Comparison of ENCODE assay signal across 20 cellular contexts in genomic region chr15:80926126-80926525, GRCh38.
"Had no signal": no experiment of that assay in that cellular context is flagged by ENCODE, and none has a peak within 500 bp of the region (broad histone marks: within the 10 kb centered on the region; RNA-seq: fewer than 3 reads in every experiment).

No MANE protein-coding gene starts in this region.

- DNase-seq: activated CD4-positive, alpha-beta memory T cell treated with anti-CD3 and anti-CD28 coated beads, Interleukin-2, amount 10 ng/mL, durations not matched to agents 7 days and 5 days; activated CD4-positive, alpha-beta T cell treated with anti-CD3 and anti-CD28 coated beads, Interleukin-2, amount 10 ng/mL, durations not matched to agents 24 days and 14 days; activated effector memory CD4-positive, alpha-beta T cell treated with Interleukin-2 at 50 U/mL for 16 hours; activated T-cell treated with anti-CD3 and anti-CD28 coated beads, Interleukin-2, amount 50 U/mL, for 72 hours; central memory CD4-positive, alpha-beta T cell; colonic mucosa; heart left ventricle; islet precursor cell; left cardiac atrium; mesenchymal stem cell; naive B cell; nucleus accumbens; sigmoid colon; stimulated activated CD4-positive, alpha-beta T cell treated with anti-CD3 and anti-CD28 coated beads, Interleukin-4, amount 100 ng/mL, for 4 hours; stimulated activated naive CD8-positive, alpha-beta T cell treated with anti-CD3 and anti-CD28 coated beads, Interleukin-15, Interleukin-2, amounts not matched to agents 100 U/mL and 50 U/mL, for 24 hours; T-helper 2 cell had no signal

- H3K27me3 ChIP-seq: colonic mucosa, esophagus muscularis mucosa, heart left ventricle, sigmoid colon, upper lobe of left lung had no signal

- H3K4me1 ChIP-seq: colonic mucosa, esophagus muscularis mucosa, heart left ventricle, sigmoid colon, upper lobe of left lung had no signal

- H3K36me3 ChIP-seq: colonic mucosa, sigmoid colon had no signal

- H3K27ac ChIP-seq: colonic mucosa, esophagus muscularis mucosa, heart left ventricle, sigmoid colon, upper lobe of left lung, VCaP had no signal

- ATAC-seq: activated CD4-positive, CD25-positive, alpha-beta regulatory T cell treated with anti-CD3 and anti-CD28 coated beads, Interleukin-2, amount 50 U/mL, for 24 hours; activated T-cell treated with anti-CD3 and anti-CD28 coated beads, Interleukin-2, amount 50 U/mL, for 72 hours; heart left ventricle; left cardiac atrium; stimulated activated naive CD8-positive, alpha-beta T cell treated with anti-CD3 and anti-CD28 coated beads, Interleukin-15, Interleukin-2, amounts not matched to agents 100 U/mL and 50 U/mL, for 24 hours had no signal

- H3K9me3 ChIP-seq: colonic mucosa, esophagus muscularis mucosa, heart left ventricle, sigmoid colon, upper lobe of left lung had no signal

- H3K4me3 ChIP-seq: colonic mucosa, esophagus muscularis mucosa, heart left ventricle, sigmoid colon, upper lobe of left lung had no signal
